ENCODE assay signal across 37 cellular contexts in genomic region chr11:62846177-62846576, GRCh38. TPM values are rescaled to one million over a fixed set of nuclear protein-coding genes. Genes with fewer than 3 reads are reported as not detected.
"Had no signal": no experiment of that assay in that cellular context is flagged by ENCODE, and none has a peak within 500 bp of the region (broad histone marks: within the 10 kb centered on the region; RNA-seq: fewer than 3 reads in every experiment).

No MANE protein-coding gene starts in this region.

- H3K27ac ChIP-seq: adrenal gland, body of pancreas, brain microvascular endothelial cell, breast epithelium, VCaP had no signal

- H3K27ac Mint-ChIP-seq: activated B cell treated with CpG ODN at 0.5 μM for 24 hours; activated CD4-positive, alpha-beta memory T cell treated with anti-CD3 and anti-CD28 coated beads for 36 hours; activated CD4-positive, alpha-beta T cell treated with anti-CD3 and anti-CD28 coated beads, Interleukin-2, amount 10 ng/mL, durations not matched to agents 24 days and 14 days; activated CD8-positive, alpha-beta T cell treated with anti-CD3 and anti-CD28 coated beads for 36 hours; activated naive CD4-positive, alpha-beta T cell treated with anti-CD3 and anti-CD28 coated beads for 36 hours; activated naive CD4-positive, alpha-beta T cell treated with anti-CD3 and anti-CD28 coated beads, Interleukin-2, amount 50 U/mL, for 72 hours; activated naive CD8-positive, alpha-beta T cell treated with anti-CD3 and anti-CD28 coated beads for 36 hours; activated T-cell treated with anti-CD3 and anti-CD28 coated beads, Interleukin-2, amount 50 U/mL, for 72 hours; activated T-helper 1 cell treated with anti-CD3 and anti-CD28 coated beads, Interleukin-12 subunit alpha, Interleukin-12 subunit beta, Interleukin-2, Interleukin-4 antibody, amounts not matched to agents 30 ng/mL and 10 ng/mL and 1 ng/mL, durations not matched to agents 14 hours and 24 hours and 36 hours; activated T-helper 17 cell treated with anti-CD3 and anti-CD28 coated beads, Interleukin-2, amount 50 U/mL, for 72 hours; T-helper 1 cell treated with Interleukin-12 subunit alpha and Interleukin-12 subunit beta and Interleukin-4 antibody, amounts not matched to agents 30 μg/mL and 1 μg/mL, for 36 hours; T-helper 2 cell treated with Interferon-gamma antibody and Interleukin-4, amounts not matched to agents 5 μg/mL and 100 μg/mL, for 36 hours had no signal

- FAIRE-seq: astrocyte, TTC549 had no signal

- H3K9me3 ChIP-seq: adrenal gland, body of pancreas, breast epithelium had no signal

- H3K36me3 Mint-ChIP-seq: activated CD4-positive, alpha-beta memory T cell treated with anti-CD3 and anti-CD28 coated beads for 36 hours; activated naive CD4-positive, alpha-beta T cell treated with anti-CD3 and anti-CD28 coated beads, Interleukin-2, amount 50 U/mL, for 72 hours had no signal

- H3K4me1 Mint-ChIP-seq: activated T-helper 17 cell treated with anti-CD3 and anti-CD28 coated beads, Interleukin-2, amount 50 U/mL, for 72 hours had no signal

- H3K27me3 Mint-ChIP-seq: activated B cell treated with CpG ODN at 0.5 μM for 24 hours; activated CD4-positive, alpha-beta memory T cell treated with anti-CD3 and anti-CD28 coated beads for 36 hours; activated CD8-positive, alpha-beta T cell treated with anti-CD3 and anti-CD28 coated beads for 36 hours; activated naive CD8-positive, alpha-beta T cell treated with anti-CD3 and anti-CD28 coated beads for 36 hours; activated T-helper 17 cell treated with anti-CD3 and anti-CD28 coated beads, Interleukin-2, amount 50 U/mL, for 72 hours had no signal

- H3K4me3 ChIP-seq: adrenal gland, body of pancreas, breast epithelium had no signal

- H3K4me3 Mint-ChIP-seq: activated B cell treated with CpG ODN at 0.5 μM for 24 hours; activated CD4-positive, alpha-beta memory T cell treated with anti-CD3 and anti-CD28 coated beads for 36 hours; activated CD4-positive, alpha-beta T cell treated with anti-CD3 and anti-CD28 coated beads, Interleukin-2, amount 10 ng/mL, durations not matched to agents 24 days and 14 days; activated CD8-positive, alpha-beta T cell treated with anti-CD3 and anti-CD28 coated beads for 36 hours; activated naive CD4-positive, alpha-beta T cell treated with anti-CD3 and anti-CD28 coated beads for 36 hours; activated naive CD8-positive, alpha-beta T cell treated with anti-CD3 and anti-CD28 coated beads for 36 hours; activated T-cell treated with anti-CD3 and anti-CD28 coated beads, Interleukin-2, amount 50 U/mL, for 4 hours; activated T-cell treated with anti-CD3 and anti-CD28 coated beads, Interleukin-2, amount 50 U/mL, for 72 hours; activated T-helper 1 cell treated with anti-CD3 and anti-CD28 coated beads, Interleukin-12 subunit alpha, Interleukin-12 subunit beta, Interleukin-2, Interleukin-4 antibody, amounts not matched to agents 30 ng/mL and 10 ng/mL and 1 ng/mL, durations not matched to agents 14 hours and 24 hours and 36 hours; activated T-helper 17 cell treated with anti-CD3 and anti-CD28 coated beads, Interleukin-2, amount 50 U/mL, for 72 hours; T-helper 1 cell treated with Interleukin-12 subunit alpha and Interleukin-12 subunit beta and Interleukin-4 antibody, amounts not matched to agents 30 μg/mL and 1 μg/mL, for 36 hours; T-helper 2 cell treated with Interferon-gamma antibody and Interleukin-4, amounts not matched to agents 5 μg/mL and 100 μg/mL, for 36 hours had no signal

- ATAC-seq: activated CD8-positive, alpha-beta T cell treated with anti-CD3 and anti-CD28 coated beads for 36 hours; activated naive CD4-positive, alpha-beta T cell treated with anti-CD3 and anti-CD28 coated beads, Interleukin-2, amount 50 U/mL, for 72 hours; activated T-cell treated with anti-CD3 and anti-CD28 coated beads, Interleukin-2, amount 50 U/mL, for 4 hours; activated T-cell treated with anti-CD3 and anti-CD28 coated beads, Interleukin-2, amount 50 U/mL, for 72 hours; activated T-helper 17 cell treated with anti-CD3 and anti-CD28 coated beads, Interleukin-2, amount 50 U/mL, for 72 hours; body of pancreas had no signal

- H3K9me3 Mint-ChIP-seq: activated B cell treated with CpG ODN at 0.5 μM for 24 hours; activated CD4-positive, alpha-beta memory T cell treated with anti-CD3 and anti-CD28 coated beads for 36 hours; activated CD4-positive, alpha-beta T cell treated with anti-CD3 and anti-CD28 coated beads, Interleukin-2, amount 10 ng/mL, durations not matched to agents 24 days and 14 days; activated CD8-positive, alpha-beta T cell treated with anti-CD3 and anti-CD28 coated beads for 36 hours; activated naive CD4-positive, alpha-beta T cell treated with anti-CD3 and anti-CD28 coated beads for 36 hours; activated naive CD4-positive, alpha-beta T cell treated with anti-CD3 and anti-CD28 coated beads, Interleukin-2, amount 50 U/mL, for 72 hours; activated naive CD8-positive, alpha-beta T cell treated with anti-CD3 and anti-CD28 coated beads for 36 hours; activated T-cell treated with anti-CD3 and anti-CD28 coated beads, Interleukin-2, amount 50 U/mL, for 4 hours; activated T-cell treated with anti-CD3 and anti-CD28 coated beads, Interleukin-2, amount 50 U/mL, for 72 hours; activated T-helper 1 cell treated with anti-CD3 and anti-CD28 coated beads, Interleukin-12 subunit alpha, Interleukin-12 subunit beta, Interleukin-2, Interleukin-4 antibody, amounts not matched to agents 30 ng/mL and 10 ng/mL and 1 ng/mL, durations not matched to agents 14 hours and 24 hours and 36 hours; activated T-helper 17 cell treated with anti-CD3 and anti-CD28 coated beads, Interleukin-2, amount 50 U/mL, for 72 hours; T-helper 1 cell treated with Interleukin-12 subunit alpha and Interleukin-12 subunit beta and Interleukin-4 antibody, amounts not matched to agents 30 μg/mL and 1 μg/mL, for 36 hours; T-helper 2 cell treated with Interferon-gamma antibody and Interleukin-4, amounts not matched to agents 5 μg/mL and 100 μg/mL, for 36 hours had no signal

- H3K36me3 ChIP-seq: adrenal gland, brain microvascular endothelial cell, breast epithelium had no signal

- H3K4me1 ChIP-seq: breast epithelium had no signal

- DNase-seq: activated B cell treated with CpG ODN at 0.5 μM for 24 hours; activated CD4-positive, alpha-beta memory T cell treated with anti-CD3 and anti-CD28 coated beads for 36 hours; activated CD4-positive, alpha-beta T cell treated with anti-CD3 and anti-CD28 coated beads for 4 hours; activated CD4-positive, alpha-beta T cell treated with anti-CD3 and anti-CD28 coated beads, Interleukin-2, amount 10 ng/mL, durations not matched to agents 24 days and 14 days; activated CD4-positive, alpha-beta T cell treated with anti-CD3 and anti-CD28 coated beads, Interleukin-2, amount 50 U/mL, for 1 hour; activated CD4-positive, alpha-beta T cell treated with anti-CD3 and anti-CD28 coated beads, Interleukin-2, amount 50 U/mL, for 4 hours; activated CD4-positive, CD25-positive, alpha-beta regulatory T cell treated with anti-CD3 and anti-CD28 coated beads, Interleukin-2, amount 50 U/mL, for 72 hours; activated CD8-positive, alpha-beta memory T cell treated with anti-CD3 and anti-CD28 coated beads, Interleukin-2, amount 50 U/mL, for 4 hours; activated CD8-positive, alpha-beta T cell treated with anti-CD3 and anti-CD28 coated beads for 36 hours; activated effector memory CD4-positive, alpha-beta T cell treated with anti-CD3 and anti-CD28 coated beads, Interleukin-2, amount 50 U/mL, for 16 hours; activated gamma-delta T cell treated with Interleukin-2 at 50 U/mL for 16 hours; activated naive CD4-positive, alpha-beta T cell; activated naive CD4-positive, alpha-beta T cell treated with anti-CD3 and anti-CD28 coated beads for 36 hours; activated naive CD4-positive, alpha-beta T cell treated with anti-CD3 and anti-CD28 coated beads, Interleukin-2, amount 50 U/mL, for 16 hours; activated naive CD8-positive, alpha-beta T cell treated with anti-CD3 and anti-CD28 coated beads for 36 hours; activated T-cell treated with anti-CD3 and anti-CD28 coated beads, Interleukin-2, amount 50 U/mL, for 4 hours; activated T-cell treated with anti-CD3 and anti-CD28 coated beads, Interleukin-2, amount 50 U/mL, for 72 hours; adrenal gland; amniotic stem cell; aorta; body of pancreas; brain microvascular endothelial cell; central memory CD4-positive, alpha-beta T cell; T-helper 1 cell; T-helper 2 cell; T-helper 9 cell had no signal

- H3K27me3 ChIP-seq: adrenal gland, body of pancreas, brain microvascular endothelial cell, breast epithelium had no signal

RNA-seq across cellular contexts. Expression of gene TEX54, which starts 13.5 kb away (rescaled TPM):
- total RNA-seq: activated CD8-positive, alpha-beta T cell treated with anti-CD3 and anti-CD28 coated beads for 36 hours; activated naive CD4-positive, alpha-beta T cell treated with anti-CD3 and anti-CD28 coated beads for 36 hours; activated naive CD8-positive, alpha-beta T cell treated with anti-CD3 and anti-CD28 coated beads for 36 hours; adrenal gland; aorta; astrocyte; body of pancreas; cardiac septum; cerebellum had no signal
